In genomic region chr19:10145031-10145430, GRCh38 we compare ENCODE assay signal across 13 cellular contexts. TPM values are rescaled to one million over a fixed set of nuclear protein-coding genes. Genes with fewer than 3 reads are reported as not detected.
"Had no signal": no experiment of that assay in that cellular context is flagged by ENCODE, and none has a peak within 500 bp of the region (broad histone marks: within the 10 kb centered on the region; RNA-seq: fewer than 3 reads in every experiment).

No MANE protein-coding gene starts in this region.

- ATAC-seq: body of pancreas, left ventricle myocardium superior had no signal

- H3K4me1 ChIP-seq: body of pancreas, parathyroid adenoma, vagina had no signal

- H3K4me3 Mint-ChIP-seq: endodermal cell; stimulated activated naive CD8-positive, alpha-beta T cell treated with anti-CD3 and anti-CD28 coated beads, Interleukin-15, Interleukin-2, amounts not matched to agents 100 ng/mL and 50 ng/mL, for 24 hours; T-helper 2 cell treated with Interferon-gamma antibody and Interleukin-4, amounts not matched to agents 5 μg/mL and 100 μg/mL, for 36 hours had no signal

- H3K27ac ChIP-seq: body of pancreas, hepatocyte, parathyroid adenoma, thoracic aorta, vagina had no signal

- H3K27me3 ChIP-seq: body of pancreas, hepatocyte, vagina had no signal

- DNase-seq: activated effector memory CD4-positive, alpha-beta T cell treated with anti-CD3 and anti-CD28 coated beads, Interleukin-2, amount 50 U/mL, for 16 hours; body of pancreas; endodermal cell; erythroblast; left ventricle myocardium superior; mesenchymal stem cell; stimulated activated CD4-positive, alpha-beta T cell treated with anti-CD3 and anti-CD28 coated beads, Interleukin-2, amount 100 ng/mL, for 48 hours had no signal

- H3K4me1 Mint-ChIP-seq: endodermal cell had no signal

- H3K27ac Mint-ChIP-seq: endodermal cell; stimulated activated naive CD8-positive, alpha-beta T cell treated with anti-CD3 and anti-CD28 coated beads, Interleukin-15, Interleukin-2, amounts not matched to agents 100 ng/mL and 50 ng/mL, for 24 hours; T-helper 2 cell treated with Interferon-gamma antibody and Interleukin-4, amounts not matched to agents 5 μg/mL and 100 μg/mL, for 36 hours had no signal

- H3K9me3 Mint-ChIP-seq: endodermal cell; stimulated activated naive CD8-positive, alpha-beta T cell treated with anti-CD3 and anti-CD28 coated beads, Interleukin-15, Interleukin-2, amounts not matched to agents 100 ng/mL and 50 ng/mL, for 24 hours; T-helper 2 cell treated with Interferon-gamma antibody and Interleukin-4, amounts not matched to agents 5 μg/mL and 100 μg/mL, for 36 hours had no signal

- H3K9me3 ChIP-seq: body of pancreas, thoracic aorta, vagina had no signal

- H3K4me3 ChIP-seq: body of pancreas, hepatocyte, thoracic aorta, vagina had no signal

- H3K27me3 Mint-ChIP-seq: stimulated activated naive CD8-positive, alpha-beta T cell treated with anti-CD3 and anti-CD28 coated beads, Interleukin-15, Interleukin-2, amounts not matched to agents 100 ng/mL and 50 ng/mL, for 24 hours had no signal

RNA-seq across cellular contexts. Expression of gene ANGPTL6, which starts 42.6 kb away (rescaled TPM):
- total RNA-seq: body of pancreas, endodermal cell, left ventricle myocardium superior, thoracic aorta, vagina had no signal
